ENCODE assay signal across 13 cellular contexts in the genomic region with DNA sequence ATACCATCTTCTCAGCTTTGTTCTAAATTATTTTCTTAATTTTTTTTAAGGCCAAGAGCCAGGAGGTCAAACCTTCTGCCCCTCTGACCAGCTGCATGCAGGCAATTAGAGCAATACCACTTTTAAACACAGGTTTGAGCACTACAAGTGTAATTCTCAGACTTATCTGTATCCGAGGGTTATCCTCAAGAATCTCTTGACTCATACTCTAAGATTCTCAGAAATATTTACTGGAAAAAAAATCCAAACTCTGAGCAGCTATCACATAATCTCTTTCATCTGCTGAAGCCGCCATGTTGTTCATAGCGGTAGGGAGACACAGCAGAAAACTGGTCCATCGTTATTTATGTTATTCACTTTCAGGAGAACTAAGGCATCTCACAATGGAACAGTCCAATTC. TPM values are rescaled to one million over a fixed set of nuclear protein-coding genes. Genes with fewer than 3 reads are reported as not detected.
"Had no signal": no experiment of that assay in that cellular context is flagged by ENCODE, and none has a peak within 500 bp of the region (broad histone marks: within the 10 kb centered on the region; RNA-seq: fewer than 3 reads in every experiment).

No MANE protein-coding gene starts in this region.

- H3K36me3 ChIP-seq: esophagus squamous epithelium, gastrocnemius medialis, thoracic aorta had no signal

- H3K4me3 ChIP-seq: esophagus squamous epithelium, gastrocnemius medialis, thoracic aorta had no signal

- DNase-seq: activated CD4-positive, alpha-beta T cell treated with anti-CD3 and anti-CD28 coated beads, Interleukin-2, amount 10 ng/mL, durations not matched to agents 7 days and 5 days; activated CD4-positive, CD25-positive, alpha-beta regulatory T cell; activated naive CD4-positive, alpha-beta T cell treated with anti-CD3 and anti-CD28 coated beads, Interleukin-2, amount 50 U/mL, for 16 hours; amygdala; esophagus squamous epithelium; gastrocnemius medialis; stimulated activated CD4-positive, alpha-beta T cell treated with anti-CD3 and anti-CD28 coated beads, Interleukin-15, amount 100 ng/mL, for 24 hours; stimulated activated CD4-positive, alpha-beta T cell treated with anti-CD3 and anti-CD28 coated beads, Interleukin-4, amount 100 ng/mL, for 24 hours had no signal

- H3K27ac ChIP-seq: gastrocnemius medialis, thoracic aorta had no signal

- H3K9me3 ChIP-seq: esophagus squamous epithelium, gastrocnemius medialis, thoracic aorta had no signal

- ATAC-seq: gastrocnemius medialis had no signal

- H3K27me3 ChIP-seq: esophagus squamous epithelium, gastrocnemius medialis had no signal

- H3K4me1 ChIP-seq: gastrocnemius medialis had no signal

RNA-seq across cellular contexts. Expression of gene PTHLH, which starts 27.4 kb away (rescaled TPM):
- total RNA-seq: activated CD4-positive, alpha-beta T cell treated with anti-CD3 and anti-CD28 coated beads, Interleukin-2, amount 10 ng/mL, durations not matched to agents 7 days and 5 days; activated T-helper 2 cell treated with anti-CD3 and anti-CD28 coated beads, Interferon-gamma antibody, Interleukin-2, Interleukin-4, amounts not matched to agents 10 μg/mL and 5 μg/mL and 100 μg/mL, durations not matched to agents 14 hours and 24 hours and 36 hours; liver; mesenteric fat pad; T-helper 2 cell treated with Interferon-gamma antibody and Interleukin-4, amounts not matched to agents 100 ng/mL and 5 ng/mL, for 36 hours had no signal
- polyA plus RNA-seq: liver had no signal
